ENCODE assay signal across 15 cellular contexts in the genomic region with DNA sequence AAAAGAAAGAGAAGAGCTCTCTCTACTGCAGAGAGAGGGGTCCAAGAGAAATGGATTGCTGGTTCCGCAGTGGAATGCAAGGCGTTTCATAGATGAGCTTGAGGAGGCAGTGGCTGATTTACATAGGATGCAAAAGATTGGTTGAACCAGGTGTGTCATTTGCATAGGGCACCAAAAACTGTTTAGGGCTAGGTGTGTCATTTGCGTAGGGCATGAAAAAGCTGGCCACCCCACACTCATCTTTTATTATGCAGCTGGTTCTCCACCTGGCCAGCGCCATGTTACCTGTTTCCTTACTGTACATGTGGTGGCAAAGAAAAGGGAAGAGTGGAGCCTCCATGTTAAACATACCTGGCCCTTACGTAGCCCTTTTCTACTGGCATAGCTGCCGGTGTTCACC. TPM values are rescaled to one million over a fixed set of nuclear protein-coding genes. Genes with fewer than 3 reads are reported as not detected.
"Had no signal": no experiment of that assay in that cellular context is flagged by ENCODE, and none has a peak within 500 bp of the region (broad histone marks: within the 10 kb centered on the region; RNA-seq: fewer than 3 reads in every experiment).

No MANE protein-coding gene starts in this region.

- H3K4me1 ChIP-seq: colonic mucosa, gastrocnemius medialis, uterus had no signal

- H3K27me3 ChIP-seq: colonic mucosa, gastrocnemius medialis, thyroid gland, uterus had no signal

- DNase-seq: activated B cell treated with CpG ODN at 0.5 μM for 24 hours; activated CD4-positive, alpha-beta T cell treated with anti-CD3 and anti-CD28 coated beads, Interleukin-2, amount 10 ng/mL, durations not matched to agents 7 days and 5 days; activated CD8-positive, alpha-beta memory T cell treated with anti-CD3 and anti-CD28 coated beads for 24 hours; activated naive CD4-positive, alpha-beta T cell treated with anti-CD3 and anti-CD28 coated beads for 36 hours; colonic mucosa; gastrocnemius medialis; left ventricle myocardium inferior; stimulated activated CD4-positive, alpha-beta T cell treated with anti-CD3 and anti-CD28 coated beads, Interleukin-15, amount 100 ng/mL, for 24 hours; stimulated activated CD4-positive, alpha-beta T cell treated with anti-CD3 and anti-CD28 coated beads, Interleukin-4, amount 100 ng/mL, for 24 hours; thyroid gland; uterus had no signal

- ATAC-seq: gastrocnemius medialis had no signal

- H3K36me3 ChIP-seq: colonic mucosa, thyroid gland, uterus had no signal

- H3K4me3 ChIP-seq: colonic mucosa, gastrocnemius medialis, left ventricle myocardium inferior, thyroid gland, uterus had no signal

- H3K27ac ChIP-seq: colonic mucosa, gastrocnemius medialis, left ventricle myocardium inferior, thyroid gland, uterus had no signal

- H3K9me3 ChIP-seq: colonic mucosa, gastrocnemius medialis, left ventricle myocardium inferior, thyroid gland, uterus had no signal

RNA-seq across cellular contexts. Expression of a gene that starts 38.7 kb away (rescaled TPM):
- total RNA-seq: activated B cell treated with CpG ODN at 0.5 μM for 24 hours; activated naive CD4-positive, alpha-beta T cell treated with anti-CD3 and anti-CD28 coated beads for 36 hours; cardiac septum; fibroblast of lung; gastrocnemius medialis; left ventricle myocardium inferior; thyroid gland had no signal
- polyA plus RNA-seq: fibroblast of lung, neural cell had no signal

RNA-seq across cellular contexts. Expression of a gene that starts 48.9 kb away (rescaled TPM):
- total RNA-seq: activated B cell treated with CpG ODN at 0.5 μM for 24 hours; activated CD4-positive, alpha-beta T cell treated with anti-CD3 and anti-CD28 coated beads, Interleukin-2, amount 10 ng/mL, durations not matched to agents 7 days and 5 days; activated naive CD4-positive, alpha-beta T cell treated with anti-CD3 and anti-CD28 coated beads for 36 hours; fibroblast of lung; osteocyte; thyroid gland had no signal
- polyA plus RNA-seq: fibroblast of lung, neural cell had no signal
